1 cellular context compared by ENCODE assay signal in the genomic region with DNA sequence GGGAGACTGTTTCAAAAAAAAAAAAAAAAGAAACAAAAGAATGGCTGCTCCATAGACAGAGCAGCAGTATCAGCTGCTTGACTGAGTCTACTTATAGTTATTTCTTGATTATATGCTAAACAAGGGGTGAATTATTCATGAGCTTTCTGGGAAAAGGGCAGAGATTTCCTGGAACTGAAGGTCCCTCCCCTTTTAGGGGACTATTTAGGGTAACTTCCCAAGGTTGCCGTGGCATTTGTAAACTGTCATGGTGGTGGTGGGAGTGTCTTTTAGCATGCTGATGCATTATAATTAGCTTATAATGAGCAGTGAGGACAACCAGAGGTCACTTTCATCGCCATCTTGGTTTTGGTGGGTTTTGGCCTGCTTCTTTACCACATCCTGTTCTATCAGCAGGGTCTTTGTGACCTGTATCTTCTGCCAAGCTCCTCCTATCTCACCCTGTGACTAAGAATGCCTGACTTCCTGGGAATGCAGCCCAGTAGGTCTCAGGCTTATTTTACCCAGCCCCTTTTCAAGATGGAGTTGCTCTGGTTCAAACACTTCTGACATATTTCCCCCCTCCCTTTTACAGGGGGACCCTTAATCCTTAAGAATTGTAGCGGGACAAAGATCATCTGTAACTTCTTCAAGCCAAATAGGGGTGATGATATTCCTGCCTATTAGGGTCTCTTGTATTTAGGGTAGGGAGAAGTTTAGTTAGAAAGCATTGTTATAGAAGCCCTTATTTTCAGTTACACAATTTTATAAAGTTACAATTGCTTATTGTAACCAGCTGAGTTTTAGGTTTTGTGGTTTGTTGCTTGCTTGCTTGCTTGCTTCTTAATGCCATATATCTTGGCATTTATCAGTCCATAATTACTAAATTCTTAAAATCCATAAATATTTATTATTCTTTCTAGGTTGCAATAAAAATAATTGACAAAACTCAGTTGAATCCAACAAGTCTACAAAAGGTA.
A peak's percentile ranks its signal among the peaks of the same experiment; 100 is the strongest.
TF ChIP-seq lines count a peak whose summit lies in the region.

No MANE protein-coding gene starts in this region.

TF ChIP-seq in K562, 482 proteins besides CTCF, POLR2A, EP300 and RAD21 (continued from another document and continues in another):
- TF ChIP-seq, protein P1, sequence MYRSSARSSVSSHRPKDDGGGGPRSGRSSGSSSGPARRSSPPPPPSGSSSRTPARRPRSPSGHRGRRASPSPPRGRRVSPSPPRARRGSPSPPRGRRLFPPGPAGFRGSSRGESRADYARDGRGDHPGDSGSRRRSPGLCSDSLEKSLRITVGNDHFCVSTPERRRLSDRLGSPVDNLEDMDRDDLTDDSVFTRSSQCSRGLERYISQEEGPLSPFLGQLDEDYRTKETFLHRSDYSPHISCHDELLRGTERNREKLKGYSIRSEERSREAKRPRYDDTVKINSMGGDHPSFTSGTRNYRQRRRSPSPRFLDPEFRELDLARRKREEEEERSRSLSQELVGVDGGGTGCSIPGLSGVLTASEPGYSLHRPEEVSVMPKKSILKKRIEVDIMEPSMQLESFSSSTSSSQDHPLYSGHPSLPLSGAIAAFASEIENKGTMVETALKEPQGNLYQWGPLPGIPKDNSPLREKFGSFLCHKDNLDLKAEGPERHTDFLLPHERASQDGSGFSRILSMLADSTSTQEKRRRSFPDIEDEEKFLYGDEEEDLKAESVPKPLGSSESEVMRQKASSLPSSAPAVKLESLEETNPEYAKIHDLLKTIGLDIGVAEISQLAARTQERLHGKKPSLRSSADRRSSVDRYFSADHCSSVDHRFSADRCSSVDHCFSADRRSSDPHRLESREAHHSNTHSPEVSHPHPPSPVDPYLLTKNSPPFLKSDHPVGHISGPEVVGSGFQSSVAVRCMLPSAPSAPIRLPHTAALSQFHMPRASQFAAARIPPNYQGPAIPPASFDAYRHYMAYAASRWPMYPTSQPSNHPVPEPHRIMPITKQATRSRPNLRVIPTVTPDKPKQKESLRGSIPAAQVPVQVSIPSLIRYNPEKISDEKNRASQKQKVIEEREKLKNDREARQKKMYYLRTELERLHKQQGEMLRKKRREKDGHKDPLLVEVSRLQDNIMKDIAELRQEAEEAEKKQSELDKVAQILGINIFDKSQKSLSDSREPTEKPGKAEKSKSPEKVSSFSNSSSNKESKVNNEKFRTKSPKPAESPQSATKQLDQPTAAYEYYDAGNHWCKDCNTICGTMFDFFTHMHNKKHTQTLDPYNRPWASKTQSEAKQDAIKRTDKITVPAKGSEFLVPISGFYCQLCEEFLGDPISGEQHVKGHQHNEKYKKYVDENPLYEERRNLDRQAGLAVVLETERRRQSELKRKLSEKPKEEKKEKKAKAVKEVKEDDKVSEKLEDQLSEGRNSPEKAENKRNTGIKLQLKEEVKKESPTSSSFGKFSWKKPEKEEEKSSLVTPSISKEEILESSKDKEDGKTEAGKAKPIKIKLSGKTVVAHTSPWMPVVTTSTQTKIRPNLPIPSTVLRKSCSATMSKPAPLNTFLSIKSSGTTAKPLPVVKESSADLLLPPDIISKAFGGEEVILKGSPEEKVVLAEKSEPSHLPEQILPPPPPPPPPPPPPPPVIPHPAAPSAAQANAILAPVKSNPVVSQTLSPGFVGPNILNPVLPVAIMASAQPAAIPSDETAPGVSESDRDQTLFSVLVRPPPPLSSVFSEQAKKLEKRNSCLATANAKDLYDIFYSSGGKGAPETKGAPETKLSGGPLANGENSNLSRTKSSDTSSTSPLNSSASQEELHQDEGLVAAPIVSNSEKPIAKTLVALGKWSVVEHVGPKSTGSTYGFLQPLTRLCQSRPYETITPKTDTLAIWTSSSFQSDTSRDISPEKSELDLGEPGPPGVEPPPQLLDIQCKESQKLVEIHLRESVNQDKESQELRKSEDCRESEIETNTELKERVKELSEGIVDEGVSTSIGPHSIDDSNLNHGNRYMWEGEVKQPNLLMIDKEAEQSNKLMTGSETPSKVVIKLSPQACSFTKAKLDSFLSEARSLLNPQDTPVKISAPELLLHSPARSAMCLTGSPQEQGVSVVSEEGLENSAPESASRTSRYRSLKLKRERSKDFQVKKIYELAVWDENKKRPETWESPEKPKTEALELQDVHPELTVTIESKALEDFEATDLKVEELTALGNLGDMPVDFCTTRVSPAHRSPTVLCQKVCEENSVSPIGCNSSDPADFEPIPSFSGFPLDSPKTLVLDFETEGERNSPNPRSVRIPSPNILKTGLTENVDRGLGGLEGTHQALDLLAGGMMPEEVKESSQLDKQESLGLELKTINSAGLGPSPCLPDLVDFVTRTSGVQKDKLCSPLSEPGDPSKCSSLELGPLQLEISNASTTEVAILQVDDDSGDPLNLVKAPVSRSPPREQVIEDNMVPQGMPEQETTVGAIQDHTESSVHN (IDR thresholded peaks at IDR 0.05; ENCODE audit: borderline replicate concordance in 1 of 2, low read depth in 1 of 2), result peak in 1 of 2 experiments; percentile 65; a peak in 1 of 4 replicates
- TF ChIP-seq CHCHD3 (CRISPR knock-in tag; IDR thresholded peaks at IDR 0.05) (peak; percentile 94; the same call in 1 of the 2 replicates), CREB1 (IDR thresholded peaks at IDR 0.05) (no peak), CREB1 (CRISPR knock-in tag; IDR thresholded peaks at IDR 0.05) (no peak), ZNF263 (CRISPR knock-in tag; IDR thresholded peaks at IDR 0.05; ENCODE audit: borderline replicate concordance) (no peak), DPF2 (IDR thresholded peaks at IDR 0.05) (peak; percentile 71), ZNF507 (tag; conservative IDR thresholded peaks at IDR 0.05) (peak; percentile 79), MEF2A (IDR thresholded peaks at IDR 0.05; ENCODE audit: control insufficient read depth, low read depth, low read length) (peak; percentile 67), KLF16 (IDR thresholded peaks at IDR 0.05) (no peak), ILF3 (IDR thresholded peaks at IDR 0.05; ENCODE audit: borderline replicate concordance) (no peak), SP2 (IDR thresholded peaks at IDR 0.05; ENCODE audit: extremely low read depth, low read depth, low read length, poor library complexity, severe bottlenecking) (no peak), ZNF780A (CRISPR knock-in tag; IDR thresholded peaks at IDR 0.05) (peak; percentile 93), HNRNPH1 (optimal IDR thresholded peaks at IDR 0.05; ENCODE audit: low read depth, low read length) (no peak), ZZZ3 (IDR thresholded peaks at IDR 0.05) (no peak), BCL6 (CRISPR knock-in tag; IDR thresholded peaks at IDR 0.05) (peak; percentile 99), ZNF431 (CRISPR knock-in tag; IDR thresholded peaks at IDR 0.05) (no peak)
- TF ChIP-seq, protein P2, sequence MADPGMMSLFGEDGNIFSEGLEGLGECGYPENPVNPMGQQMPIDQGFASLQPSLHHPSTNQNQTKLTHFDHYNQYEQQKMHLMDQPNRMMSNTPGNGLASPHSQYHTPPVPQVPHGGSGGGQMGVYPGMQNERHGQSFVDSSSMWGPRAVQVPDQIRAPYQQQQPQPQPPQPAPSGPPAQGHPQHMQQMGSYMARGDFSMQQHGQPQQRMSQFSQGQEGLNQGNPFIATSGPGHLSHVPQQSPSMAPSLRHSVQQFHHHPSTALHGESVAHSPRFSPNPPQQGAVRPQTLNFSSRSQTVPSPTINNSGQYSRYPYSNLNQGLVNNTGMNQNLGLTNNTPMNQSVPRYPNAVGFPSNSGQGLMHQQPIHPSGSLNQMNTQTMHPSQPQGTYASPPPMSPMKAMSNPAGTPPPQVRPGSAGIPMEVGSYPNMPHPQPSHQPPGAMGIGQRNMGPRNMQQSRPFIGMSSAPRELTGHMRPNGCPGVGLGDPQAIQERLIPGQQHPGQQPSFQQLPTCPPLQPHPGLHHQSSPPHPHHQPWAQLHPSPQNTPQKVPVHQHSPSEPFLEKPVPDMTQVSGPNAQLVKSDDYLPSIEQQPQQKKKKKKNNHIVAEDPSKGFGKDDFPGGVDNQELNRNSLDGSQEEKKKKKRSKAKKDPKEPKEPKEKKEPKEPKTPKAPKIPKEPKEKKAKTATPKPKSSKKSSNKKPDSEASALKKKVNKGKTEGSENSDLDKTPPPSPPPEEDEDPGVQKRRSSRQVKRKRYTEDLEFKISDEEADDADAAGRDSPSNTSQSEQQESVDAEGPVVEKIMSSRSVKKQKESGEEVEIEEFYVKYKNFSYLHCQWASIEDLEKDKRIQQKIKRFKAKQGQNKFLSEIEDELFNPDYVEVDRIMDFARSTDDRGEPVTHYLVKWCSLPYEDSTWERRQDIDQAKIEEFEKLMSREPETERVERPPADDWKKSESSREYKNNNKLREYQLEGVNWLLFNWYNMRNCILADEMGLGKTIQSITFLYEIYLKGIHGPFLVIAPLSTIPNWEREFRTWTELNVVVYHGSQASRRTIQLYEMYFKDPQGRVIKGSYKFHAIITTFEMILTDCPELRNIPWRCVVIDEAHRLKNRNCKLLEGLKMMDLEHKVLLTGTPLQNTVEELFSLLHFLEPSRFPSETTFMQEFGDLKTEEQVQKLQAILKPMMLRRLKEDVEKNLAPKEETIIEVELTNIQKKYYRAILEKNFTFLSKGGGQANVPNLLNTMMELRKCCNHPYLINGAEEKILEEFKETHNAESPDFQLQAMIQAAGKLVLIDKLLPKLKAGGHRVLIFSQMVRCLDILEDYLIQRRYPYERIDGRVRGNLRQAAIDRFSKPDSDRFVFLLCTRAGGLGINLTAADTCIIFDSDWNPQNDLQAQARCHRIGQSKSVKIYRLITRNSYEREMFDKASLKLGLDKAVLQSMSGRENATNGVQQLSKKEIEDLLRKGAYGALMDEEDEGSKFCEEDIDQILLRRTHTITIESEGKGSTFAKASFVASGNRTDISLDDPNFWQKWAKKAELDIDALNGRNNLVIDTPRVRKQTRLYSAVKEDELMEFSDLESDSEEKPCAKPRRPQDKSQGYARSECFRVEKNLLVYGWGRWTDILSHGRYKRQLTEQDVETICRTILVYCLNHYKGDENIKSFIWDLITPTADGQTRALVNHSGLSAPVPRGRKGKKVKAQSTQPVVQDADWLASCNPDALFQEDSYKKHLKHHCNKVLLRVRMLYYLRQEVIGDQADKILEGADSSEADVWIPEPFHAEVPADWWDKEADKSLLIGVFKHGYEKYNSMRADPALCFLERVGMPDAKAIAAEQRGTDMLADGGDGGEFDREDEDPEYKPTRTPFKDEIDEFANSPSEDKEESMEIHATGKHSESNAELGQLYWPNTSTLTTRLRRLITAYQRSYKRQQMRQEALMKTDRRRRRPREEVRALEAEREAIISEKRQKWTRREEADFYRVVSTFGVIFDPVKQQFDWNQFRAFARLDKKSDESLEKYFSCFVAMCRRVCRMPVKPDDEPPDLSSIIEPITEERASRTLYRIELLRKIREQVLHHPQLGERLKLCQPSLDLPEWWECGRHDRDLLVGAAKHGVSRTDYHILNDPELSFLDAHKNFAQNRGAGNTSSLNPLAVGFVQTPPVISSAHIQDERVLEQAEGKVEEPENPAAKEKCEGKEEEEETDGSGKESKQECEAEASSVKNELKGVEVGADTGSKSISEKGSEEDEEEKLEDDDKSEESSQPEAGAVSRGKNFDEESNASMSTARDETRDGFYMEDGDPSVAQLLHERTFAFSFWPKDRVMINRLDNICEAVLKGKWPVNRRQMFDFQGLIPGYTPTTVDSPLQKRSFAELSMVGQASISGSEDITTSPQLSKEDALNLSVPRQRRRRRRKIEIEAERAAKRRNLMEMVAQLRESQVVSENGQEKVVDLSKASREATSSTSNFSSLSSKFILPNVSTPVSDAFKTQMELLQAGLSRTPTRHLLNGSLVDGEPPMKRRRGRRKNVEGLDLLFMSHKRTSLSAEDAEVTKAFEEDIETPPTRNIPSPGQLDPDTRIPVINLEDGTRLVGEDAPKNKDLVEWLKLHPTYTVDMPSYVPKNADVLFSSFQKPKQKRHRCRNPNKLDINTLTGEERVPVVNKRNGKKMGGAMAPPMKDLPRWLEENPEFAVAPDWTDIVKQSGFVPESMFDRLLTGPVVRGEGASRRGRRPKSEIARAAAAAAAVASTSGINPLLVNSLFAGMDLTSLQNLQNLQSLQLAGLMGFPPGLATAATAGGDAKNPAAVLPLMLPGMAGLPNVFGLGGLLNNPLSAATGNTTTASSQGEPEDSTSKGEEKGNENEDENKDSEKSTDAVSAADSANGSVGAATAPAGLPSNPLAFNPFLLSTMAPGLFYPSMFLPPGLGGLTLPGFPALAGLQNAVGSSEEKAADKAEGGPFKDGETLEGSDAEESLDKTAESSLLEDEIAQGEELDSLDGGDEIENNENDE (IDR thresholded peaks at IDR 0.05; ENCODE audit: low read depth, low read length), result no peak
- TF ChIP-seq, protein P3, sequence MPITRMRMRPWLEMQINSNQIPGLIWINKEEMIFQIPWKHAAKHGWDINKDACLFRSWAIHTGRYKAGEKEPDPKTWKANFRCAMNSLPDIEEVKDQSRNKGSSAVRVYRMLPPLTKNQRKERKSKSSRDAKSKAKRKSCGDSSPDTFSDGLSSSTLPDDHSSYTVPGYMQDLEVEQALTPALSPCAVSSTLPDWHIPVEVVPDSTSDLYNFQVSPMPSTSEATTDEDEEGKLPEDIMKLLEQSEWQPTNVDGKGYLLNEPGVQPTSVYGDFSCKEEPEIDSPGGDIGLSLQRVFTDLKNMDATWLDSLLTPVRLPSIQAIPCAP (CRISPR knock-in tag; IDR thresholded peaks at IDR 0.05; ENCODE audit: borderline replicate concordance), result no peak
- TF ChIP-seq, protein P4, sequence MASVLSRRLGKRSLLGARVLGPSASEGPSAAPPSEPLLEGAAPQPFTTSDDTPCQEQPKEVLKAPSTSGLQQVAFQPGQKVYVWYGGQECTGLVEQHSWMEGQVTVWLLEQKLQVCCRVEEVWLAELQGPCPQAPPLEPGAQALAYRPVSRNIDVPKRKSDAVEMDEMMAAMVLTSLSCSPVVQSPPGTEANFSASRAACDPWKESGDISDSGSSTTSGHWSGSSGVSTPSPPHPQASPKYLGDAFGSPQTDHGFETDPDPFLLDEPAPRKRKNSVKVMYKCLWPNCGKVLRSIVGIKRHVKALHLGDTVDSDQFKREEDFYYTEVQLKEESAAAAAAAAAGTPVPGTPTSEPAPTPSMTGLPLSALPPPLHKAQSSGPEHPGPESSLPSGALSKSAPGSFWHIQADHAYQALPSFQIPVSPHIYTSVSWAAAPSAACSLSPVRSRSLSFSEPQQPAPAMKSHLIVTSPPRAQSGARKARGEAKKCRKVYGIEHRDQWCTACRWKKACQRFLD (CRISPR knock-in tag; IDR thresholded peaks at IDR 0.05), result peak; percentile 100
- TF ChIP-seq, protein P5, sequence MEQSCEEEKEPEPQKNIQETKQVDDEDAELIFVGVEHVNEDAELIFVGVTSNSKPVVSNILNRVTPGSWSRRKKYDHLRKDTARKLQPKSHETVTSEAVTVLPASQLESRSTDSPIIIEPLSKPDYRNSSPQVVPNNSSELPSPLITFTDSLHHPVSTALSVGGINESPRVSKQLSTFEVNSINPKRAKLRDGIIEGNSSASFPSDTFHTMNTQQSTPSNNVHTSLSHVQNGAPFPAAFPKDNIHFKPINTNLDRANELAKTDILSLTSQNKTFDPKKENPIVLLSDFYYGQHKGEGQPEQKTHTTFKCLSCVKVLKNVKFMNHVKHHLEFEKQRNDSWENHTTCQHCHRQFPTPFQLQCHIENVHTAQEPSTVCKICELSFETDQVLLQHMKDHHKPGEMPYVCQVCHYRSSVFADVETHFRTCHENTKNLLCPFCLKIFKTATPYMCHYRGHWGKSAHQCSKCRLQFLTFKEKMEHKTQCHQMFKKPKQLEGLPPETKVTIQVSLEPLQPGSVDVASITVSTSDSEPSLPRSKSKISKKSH (CRISPR knock-in tag; IDR thresholded peaks at IDR 0.05), result peak; percentile 98
- TF ChIP-seq, protein P6, sequence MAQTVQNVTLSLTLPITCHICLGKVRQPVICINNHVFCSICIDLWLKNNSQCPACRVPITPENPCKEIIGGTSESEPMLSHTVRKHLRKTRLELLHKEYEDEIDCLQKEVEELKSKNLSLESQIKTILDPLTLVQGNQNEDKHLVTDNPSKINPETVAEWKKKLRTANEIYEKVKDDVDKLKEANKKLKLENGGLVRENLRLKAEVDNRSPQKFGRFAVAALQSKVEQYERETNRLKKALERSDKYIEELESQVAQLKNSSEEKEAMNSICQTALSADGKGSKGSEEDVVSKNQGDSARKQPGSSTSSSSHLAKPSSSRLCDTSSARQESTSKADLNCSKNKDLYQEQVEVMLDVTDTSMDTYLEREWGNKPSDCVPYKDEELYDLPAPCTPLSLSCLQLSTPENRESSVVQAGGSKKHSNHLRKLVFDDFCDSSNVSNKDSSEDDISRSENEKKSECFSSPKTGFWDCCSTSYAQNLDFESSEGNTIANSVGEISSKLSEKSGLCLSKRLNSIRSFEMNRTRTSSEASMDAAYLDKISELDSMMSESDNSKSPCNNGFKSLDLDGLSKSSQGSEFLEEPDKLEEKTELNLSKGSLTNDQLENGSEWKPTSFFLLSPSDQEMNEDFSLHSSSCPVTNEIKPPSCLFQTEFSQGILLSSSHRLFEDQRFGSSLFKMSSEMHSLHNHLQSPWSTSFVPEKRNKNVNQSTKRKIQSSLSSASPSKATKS (CRISPR knock-in tag; IDR thresholded peaks at IDR 0.05), result peak; percentile 99
